In the genomic region with DNA sequence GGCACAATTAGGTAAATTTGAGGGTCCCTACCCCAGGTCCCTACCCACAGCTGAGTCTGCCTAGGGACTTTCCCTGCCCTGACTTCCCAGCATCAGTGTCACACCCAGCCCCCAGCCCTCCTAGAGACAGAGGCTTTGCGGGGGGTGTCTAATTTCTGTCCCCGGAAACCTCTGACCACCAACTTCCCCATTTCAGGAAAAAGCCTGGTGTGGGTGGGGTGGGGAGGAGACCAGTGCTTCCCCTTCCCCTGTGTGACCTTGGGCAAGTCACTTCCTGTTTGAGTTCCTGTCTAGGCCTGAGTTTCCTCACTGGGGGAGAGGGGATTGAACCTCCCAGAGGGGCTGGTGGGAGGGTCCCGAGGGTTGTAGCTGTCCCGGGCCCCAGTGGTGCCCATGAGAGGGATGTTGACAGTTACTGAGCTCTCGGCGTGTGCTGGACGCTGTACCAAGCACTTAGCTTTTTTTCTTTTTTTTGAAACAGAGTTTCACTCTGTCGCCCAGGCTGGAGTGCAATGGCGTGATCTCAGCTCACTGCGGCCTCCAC, we compare ENCODE assay signal across 9 cellular contexts. TPM values are rescaled to one million over a fixed set of nuclear protein-coding genes. Genes with fewer than 3 reads are reported as not detected.
DNase-seq lines count a peak whose midpoint lies in the region; ATAC-seq, FAIRE-seq and TF ChIP-seq lines count a peak whose summit lies in the region.
"Had no signal": no experiment of that assay in that cellular context is flagged by ENCODE, and none has a peak within 500 bp of the region (broad histone marks: within the 10 kb centered on the region; RNA-seq: fewer than 3 reads in every experiment).

No MANE protein-coding gene starts in this region.

- H3K36me3 ChIP-seq in kidney (ENCODE audit: control insufficient read depth in 1 of 2, insufficient read depth in 2 of 2, low read length in 2 of 2), result peaks cover 0 to under 1% of the 10 kb centered on the region in 2 donors
- peaks cover 0 to 40% (median 16%) of the 10 kb centered on the region in 3 donors for H3K36me3 ChIP-seq in tibial nerve

- no peak for ATAC-seq in GM18502 (IDR thresholded peaks at IDR 0.05; ENCODE audit: poor library complexity, unreplicated experiment)

- no peaks in the 10 kb centered on the region for H3K27me3 Mint-ChIP-seq in activated CD4-positive, alpha-beta memory T cell treated with anti-CD3 and anti-CD28 coated beads for 36 hours

- peak overlapping the region; percentile 41 to 43 for H3K27ac ChIP-seq in kidney (ENCODE audit: low read depth in 2 of 2, low read length in 2 of 2)
- H3K27ac ChIP-seq in tibial nerve, result peak overlapping the region in 3 of 4 donors; percentile 74 to 76 (median 75)

- peaks cover 15 to 16% of the 10 kb centered on the region in 2 donors for H3K4me1 ChIP-seq in kidney (ENCODE audit: control insufficient read depth in 1 of 2, insufficient read depth in 1 of 2, low read depth in 1 of 2, low read length in 2 of 2)
- H3K4me1 ChIP-seq in tibial nerve, result peaks cover 0 to 54% (median 26%) of the 10 kb centered on the region in 4 donors

- CTCF ChIA-PET in activated CD4-positive, alpha-beta memory T cell treated with anti-CD3 and anti-CD28 coated beads for 36 hours (lab: Charles Lee), result interaction anchor here (0.7 to 1.9 kb wide), 8 partner anchors 18 to 202 kb away, joined by 3 to 8 read pairs (median 4); partner anchors contain the start of genes FOSB, QPCTL, RTN2 and SNRPD2

- no peaks in the 10 kb centered on the region for H3K9me3 Mint-ChIP-seq in activated CD4-positive, alpha-beta memory T cell treated with anti-CD3 and anti-CD28 coated beads for 36 hours

- peak in 1 of 2 donors; percentile 12 for TF ChIP-seq POLR2A in tibial nerve (IDR thresholded peaks at IDR 0.05)

- peak overlapping the region; percentile 87 for H3K27ac Mint-ChIP-seq in activated CD4-positive, alpha-beta memory T cell treated with anti-CD3 and anti-CD28 coated beads for 36 hours

- TF ChIP-seq EP300 in tibial nerve (IDR thresholded peaks at IDR 0.05), result peak in 1 of 2 donors; percentile 46

- no peaks in the 10 kb centered on the region for H3K9me3 ChIP-seq in kidney (ENCODE audit: control insufficient read depth in 1 of 2, low read length in 2 of 2)
- no peaks in the 10 kb centered on the region for H3K9me3 ChIP-seq in tibial nerve

- peaks cover 59% of the 10 kb centered on the region for H3K4me1 Mint-ChIP-seq in activated CD4-positive, alpha-beta memory T cell treated with anti-CD3 and anti-CD28 coated beads for 36 hours (ENCODE audit: low read depth)

- DNase-seq in activated T-cell treated with anti-CD3 and anti-CD28 coated beads for 4 hours, result peak; percentile 24
- DNase-seq in activated T-cell treated with anti-CD3 and anti-CD28 coated beads, Interleukin-2, amount 50 U/mL, for 1 hour, result no peak
- DNase-seq in activated CD4-positive, alpha-beta memory T cell treated with anti-CD3 and anti-CD28 coated beads for 36 hours, result peak; percentile 54
- DNase-seq in kidney, result no peak
- DNase-seq in tibial nerve (ENCODE audit: low spot score in 2 of 2), result peak in 1 of 2 donors; percentile 56
- no peak for DNase-seq in DMS79 treated with DMSO at 0.1 percent for 48 hours (lab: John Stamatoyannopoulos, UW)
- DNase-seq in foreskin melanocyte, result no peak
- DNase-seq: IMR-90 had no signal

- peaks cover 17% of the 10 kb centered on the region for H3K36me3 Mint-ChIP-seq in activated CD4-positive, alpha-beta memory T cell treated with anti-CD3 and anti-CD28 coated beads for 36 hours

- no peak overlapping the region for H3K9ac ChIP-seq in kidney (ENCODE audit: low read length in 2 of 2)

- H3K4me3 Mint-ChIP-seq in activated CD4-positive, alpha-beta memory T cell treated with anti-CD3 and anti-CD28 coated beads for 36 hours, result peak overlapping the region; percentile 1

- intact Hi-C loops in activated CD4-positive, alpha-beta memory T cell treated with anti-CD3 and anti-CD28 coated beads for 36 hours (cut with micrococcal nuclease), result no loop called here
- intact Hi-C loops in kidney (cut with DNase I), result no loop called here

- H3K4me3 ChIP-seq in kidney (ENCODE audit: low read length in 2 of 2) (no peak overlapping the region), tibial nerve (no peak overlapping the region)

- WGBS in tibial nerve, 2 donors, result 75 to 82% methylated on average over 10 of the region's 10 CpGs

- H3K27me3 ChIP-seq in tibial nerve, result no peaks in the 10 kb centered on the region

- TF ChIP-seq CTCF in kidney (IDR thresholded peaks at IDR 0.05; ENCODE audit: borderline replicate concordance, extremely low read depth, insufficient read depth), result no peak
- no peak for TF ChIP-seq CTCF in tibial nerve (IDR thresholded peaks at IDR 0.05)

- POLR2A ChIA-PET in activated CD4-positive, alpha-beta memory T cell treated with anti-CD3 and anti-CD28 coated beads for 36 hours (lab: Charles Lee), result interaction anchor here (0.6 to 0.8 kb wide), 2 partner anchors 127 to 145 kb away, joined by 3 read pairs; no protein-coding TSS in a partner anchor

- FAIRE-seq in kidney (lab: Jason Lieb, UNC), result no peak

RNA-seq across cellular contexts. Expression of gene VASP, which starts 7.9 kb away (rescaled TPM):
- 100 to 1,000 TPM; 167 to 174 TPM for total RNA-seq in activated CD4-positive, alpha-beta memory T cell treated with anti-CD3 and anti-CD28 coated beads for 36 hours
- total RNA-seq in kidney (105 TPM), tibial nerve (10 to 100 TPM; 39.1 to 74.4 (median 59.2) TPM)
- 36.3 TPM for polyA plus RNA-seq in kidney (ENCODE audit: insufficient read depth, low read depth, low replicate concordance)

RNA-seq across cellular contexts. Expression of gene PPM1N, which starts 16.9 kb away (rescaled TPM):
- total RNA-seq in activated CD4-positive, alpha-beta memory T cell treated with anti-CD3 and anti-CD28 coated beads for 36 hours, result 1 to 10 TPM; 3.5 to 3.6 TPM
- total RNA-seq in kidney, result 2.2 TPM
- polyA plus RNA-seq in kidney (ENCODE audit: insufficient read depth, low read depth, low replicate concordance), result 0.69 TPM
- 1 to 10 TPM in 1 of 4 donors, under 1 TPM in 2, not detected in 1; 0.39 to 5.0 (median 0.60) TPM for total RNA-seq in tibial nerve

RNA-seq across cellular contexts. Expression of gene RTN2, which starts 18.3 kb away (rescaled TPM):
- 1 to 10 TPM; 1.5 to 2.2 TPM for total RNA-seq in activated CD4-positive, alpha-beta memory T cell treated with anti-CD3 and anti-CD28 coated beads for 36 hours
- total RNA-seq in kidney (7.3 TPM), tibial nerve (1 to 10 TPM; 1.5 to 5.9 (median 3.5) TPM)
- 8.2 TPM for polyA plus RNA-seq in kidney (ENCODE audit: insufficient read depth, low read depth, low replicate concordance)

RNA-seq across cellular contexts. Expression of gene FOSB, which starts 47.4 kb away (rescaled TPM):
- 1 to 10 TPM; 3.7 to 5.9 TPM for total RNA-seq in activated CD4-positive, alpha-beta memory T cell treated with anti-CD3 and anti-CD28 coated beads for 36 hours
- 0.98 TPM for total RNA-seq in kidney
- 0.73 TPM for polyA plus RNA-seq in kidney (ENCODE audit: insufficient read depth, low read depth, low replicate concordance)
- 1 to 10 TPM in 2 of 4 donors, under 1 TPM in 2; 0.60 to 4.9 (median 1.8) TPM for total RNA-seq in tibial nerve

Comparison
In these comparisons a context has a peak if more than half of its experiments do, and no peak if none do; other contexts are left out.
1. DNase-seq: peak in activated T-cell treated with anti-CD3 and anti-CD28 coated beads for 4 hours (single experiment) and activated CD4-positive, alpha-beta memory T cell treated with anti-CD3 and anti-CD28 coated beads for 36 hours (single experiment); none in activated T-cell treated with anti-CD3 and anti-CD28 coated beads, Interleukin-2, amount 50 U/mL, for 1 hour (single experiment), kidney (single experiment), DMS79 treated with DMSO at 0.1 percent for 48 hours (single experiment) and foreskin melanocyte (single experiment).